Comparison of ENCODE assay signal across 23 cellular contexts in genomic region chr6:79385893-79386292, GRCh38.
DNase-seq lines count a peak whose midpoint lies in the region; ATAC-seq, FAIRE-seq and TF ChIP-seq lines count a peak whose summit lies in the region.
"Had no signal": no experiment of that assay in that cellular context is flagged by ENCODE, and none has a peak within 500 bp of the region (broad histone marks: within the 10 kb centered on the region; RNA-seq: fewer than 3 reads in every experiment).

No MANE protein-coding gene starts in this region.

- no peak for ATAC-seq in HG02588 (IDR thresholded peaks at IDR 0.05; ENCODE audit: unreplicated experiment)
- ATAC-seq: activated CD8-positive, alpha-beta memory T cell treated with anti-CD3 and anti-CD28 coated beads, Interleukin-2, amount 10 ng/mL, durations not matched to agents 7 days and 5 days; body of pancreas; gastroesophageal sphincter; left lobe of liver; psoas muscle had no signal

- H3K9me3 ChIP-seq in SK-N-MC (ENCODE audit: low read depth, low read length) = no peaks in the 10 kb centered on the region
- no peaks in the 10 kb centered on the region for H3K9me3 ChIP-seq in kidney (ENCODE audit: control insufficient read depth in 1 of 2, low read length in 2 of 2)
- H3K9me3 ChIP-seq: BE2C, body of pancreas, gastroesophageal sphincter, psoas muscle, upper lobe of left lung had no signal

- intact Hi-C loops in kidney (cut with DNase I) = no loop called here

- FAIRE-seq in kidney (lab: Jason Lieb, UNC) = no peak

- TF ChIP-seq CTCF in fibroblast of mammary gland (conservative IDR thresholded peaks at IDR 0.05; ENCODE audit: control insufficient read depth, insufficient read depth, low read depth, low read length) (no peak), kidney (IDR thresholded peaks at IDR 0.05; ENCODE audit: borderline replicate concordance, extremely low read depth, insufficient read depth) (no peak)

- no peak overlapping the region for H3K9ac ChIP-seq in SK-N-MC (ENCODE audit: insufficient read length)
- H3K9ac ChIP-seq in kidney (ENCODE audit: low read length in 2 of 2) = no peak overlapping the region

- H3K27ac ChIP-seq in SK-N-MC = peak overlapping the region; percentile 10; the same call in 1 of the 2 replicates
- no peak overlapping the region for H3K27ac ChIP-seq in kidney (ENCODE audit: low read depth in 2 of 2, low read length in 2 of 2)
- H3K27ac ChIP-seq: 22Rv1, body of pancreas, gastroesophageal sphincter, psoas muscle, upper lobe of left lung had no signal

- peaks cover 2 to 4% of the 10 kb centered on the region in 2 donors for H3K4me1 ChIP-seq in kidney (ENCODE audit: control insufficient read depth in 1 of 2, insufficient read depth in 1 of 2, low read depth in 1 of 2, low read length in 2 of 2)
- H3K4me1 ChIP-seq: BE2C, body of pancreas, psoas muscle had no signal

- H3K36me3 ChIP-seq in SK-N-MC (ENCODE audit: insufficient read depth, low read length) (no peaks in the 10 kb centered on the region), kidney (ENCODE audit: control insufficient read depth in 1 of 2, insufficient read depth in 2 of 2, low read length in 2 of 2) (no peaks in the 10 kb centered on the region)
- H3K36me3 ChIP-seq: BE2C, gastroesophageal sphincter, upper lobe of left lung had no signal

- peak; percentile 29 for DNase-seq in NCI-H510A treated with DMSO at 0.1 percent for 48 hours (lab: John Stamatoyannopoulos, UW)
- no peak for DNase-seq in NCI-H510A (lab: John Stamatoyannopoulos, UW)
- no peak for DNase-seq in SK-N-MC (ENCODE audit: low read depth, low spot score)
- DNase-seq in fibroblast of mammary gland (ENCODE audit: low read depth) = peak; percentile 41
- peak; percentile 30 for DNase-seq in renal cortical epithelial cell (ENCODE audit: low read depth)
- DNase-seq in kidney = no peak
- no peak for DNase-seq in effector CD8-positive, alpha-beta T cell (lab: John Stamatoyannopoulos, UW)
- DNase-seq: activated CD4-positive, alpha-beta T cell treated with anti-CD3 and anti-CD28 coated beads for 48 hours; activated CD8-positive, alpha-beta memory T cell treated with anti-CD3 and anti-CD28 coated beads, Interleukin-2, amount 10 ng/mL, durations not matched to agents 7 days and 5 days; BE2C; body of pancreas; Calu3; midbrain; NCI-H2081 treated with DMSO at 0.1 percent for 48 hours; NCI-H526; psoas muscle; SIG-M5; stimulated activated CD8-positive, alpha-beta memory T cell treated with anti-CD3 and anti-CD28 coated beads, Interleukin-4, amount 100 ng/mL, for 48 hours; upper lobe of left lung had no signal

- H3K4me3 ChIP-seq in SK-N-MC (no peak overlapping the region), fibroblast of mammary gland (ENCODE audit: control insufficient read depth, low read depth, low read length) (no peak overlapping the region), kidney (ENCODE audit: low read length in 2 of 2) (no peak overlapping the region)
- H3K4me3 ChIP-seq: body of pancreas, gastroesophageal sphincter, psoas muscle, upper lobe of left lung had no signal

Comparison
In these comparisons a context has a peak if more than half of its experiments do, and no peak if none do; other contexts are left out.
1. DNase-seq: peak in NCI-H510A treated with DMSO at 0.1 percent for 48 hours (single experiment), fibroblast of mammary gland (single experiment) and renal cortical epithelial cell (single experiment); none in NCI-H510A (single experiment), SK-N-MC (single experiment), kidney (single experiment) and effector CD8-positive, alpha-beta T cell (single experiment).